In the genomic region with DNA sequence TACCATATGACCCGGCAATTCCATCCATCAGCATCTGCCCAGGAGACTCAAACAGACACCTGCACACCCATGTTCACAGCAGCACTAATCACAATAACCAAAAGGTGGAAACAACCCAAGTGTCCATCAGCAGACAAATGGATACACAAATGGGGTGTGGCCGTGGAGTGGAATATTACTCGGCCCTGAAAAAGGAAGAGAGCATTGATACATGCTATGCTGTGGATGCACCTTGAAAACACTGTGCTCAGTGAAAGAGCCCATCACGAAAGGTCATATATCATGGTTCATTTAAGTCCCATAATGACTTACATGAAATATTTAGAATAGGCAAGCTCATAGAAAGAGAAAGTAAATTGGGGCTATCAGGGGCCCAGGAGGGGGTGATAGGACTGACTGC, we compare ENCODE assay signal across 21 cellular contexts. TPM values are rescaled to one million over a fixed set of nuclear protein-coding genes. Genes with fewer than 3 reads are reported as not detected.
DNase-seq lines count a peak whose midpoint lies in the region; ATAC-seq, FAIRE-seq and TF ChIP-seq lines count a peak whose summit lies in the region.
"Had no signal": no experiment of that assay in that cellular context is flagged by ENCODE, and none has a peak within 500 bp of the region (broad histone marks: within the 10 kb centered on the region; RNA-seq: fewer than 3 reads in every experiment).

No MANE protein-coding gene starts in this region.

- TF ChIP-seq EP300 in esophagus muscularis mucosa (IDR thresholded peaks at IDR 0.05): no peak

- H3K4me1 ChIP-seq in heart right ventricle: peaks cover 14 to 44% (median 42%) of the 10 kb centered on the region in 9 donors
- peaks cover 38 to 50% (median 46%) of the 10 kb centered on the region in 4 donors for H3K4me1 ChIP-seq in esophagus muscularis mucosa
- H3K4me1 ChIP-seq in prostate gland (replicated peaks): peaks cover 5% of the 10 kb centered on the region
- peaks cover 20% of the 10 kb centered on the region for H3K4me1 ChIP-seq in upper lobe of right lung

- H3K27ac ChIP-seq in heart right ventricle (peak overlapping the region in 9 of 10 donors; percentile 45 to 84 (median 66)), esophagus muscularis mucosa (replicated peaks in 1 of 4) (peak overlapping the region; percentile 77 to 84 (median 82)), prostate gland (peak overlapping the region; percentile 38 to 60), upper lobe of right lung (peak overlapping the region; percentile 49)

- ATAC-seq in heart right ventricle (no peak), left cardiac atrium (no peak), upper lobe of right lung (no peak)
- ATAC-seq: activated T-cell treated with anti-CD3 and anti-CD28 coated beads, Interleukin-2, amount 50 U/mL, for 72 hours; GM23338 had no signal

- H3K9me3 ChIP-seq in heart right ventricle (peaks cover 0 to 4% (median 0%) of the 10 kb centered on the region in 11 donors), esophagus muscularis mucosa (no peaks in the 10 kb centered on the region), prostate gland (no peaks in the 10 kb centered on the region), upper lobe of right lung (no peaks in the 10 kb centered on the region)

- H3K36me3 ChIP-seq in heart right ventricle (no peaks in the 10 kb centered on the region), esophagus muscularis mucosa (no peaks in the 10 kb centered on the region), prostate gland (no peaks in the 10 kb centered on the region), upper lobe of right lung (no peaks in the 10 kb centered on the region)

- no peak for FAIRE-seq in GM19239 (lab: Jason Lieb, UNC)

- TF ChIP-seq CTCF in heart right ventricle (IDR thresholded peaks at IDR 0.05): no peak
- no peak for TF ChIP-seq CTCF in esophagus muscularis mucosa (IDR thresholded peaks at IDR 0.05)
- no peak for TF ChIP-seq CTCF in prostate gland (IDR thresholded peaks at IDR 0.05)
- no peak for TF ChIP-seq CTCF in upper lobe of right lung (IDR thresholded peaks at IDR 0.05)

- intact Hi-C loops in heart right ventricle (cut with DNase I): loop anchor here in 4 of 10 donors (5.0 to 10.0 kb wide), 5 partner anchors 58 to 334 kb away; a partner anchor contains a TSS
- intact Hi-C loops in left cardiac atrium (cut with DNase I): loop anchor here in 1 of 2 donors (5.0 kb wide), 2 partner anchors 58 to 147 kb away; a partner anchor contains a TSS
- intact Hi-C loops in esophagus muscularis mucosa (cut with DNase I): loop anchor here (10.0 kb wide), 1 partner anchor 106 kb away; no protein-coding TSS in a partner anchor
- intact Hi-C loops in prostate gland (cut with DNase I): no loop called here
- intact Hi-C loops in upper lobe of right lung (cut with DNase I): no loop called here

- no peaks in the 10 kb centered on the region for H3K27me3 ChIP-seq in heart right ventricle
- no peaks in the 10 kb centered on the region for H3K27me3 ChIP-seq in esophagus muscularis mucosa
- H3K27me3 ChIP-seq in prostate gland (replicated peaks; ENCODE audit: insufficient read depth): no peaks in the 10 kb centered on the region
- H3K27me3 ChIP-seq in upper lobe of right lung: no peaks in the 10 kb centered on the region

- WGBS in heart right ventricle, 2 donors: 81 to 92% methylated on average over 4 of the region's 4 CpGs
- WGBS in esophagus muscularis mucosa: 94% methylated on average over 4 of the region's 4 CpGs
- WGBS in prostate gland: 90% methylated on average over 4 of the region's 4 CpGs

- TF ChIP-seq POLR2A in esophagus muscularis mucosa (IDR thresholded peaks at IDR 0.05; ENCODE audit: low read depth) (no peak), prostate gland (IDR thresholded peaks at IDR 0.05) (no peak)

- DNase-seq in heart right ventricle: no peak
- DNase-seq in left cardiac atrium: no peak
- no peak for DNase-seq in esophagus muscularis mucosa (ENCODE audit: extremely low spot score)
- no peak for DNase-seq in prostate gland (ENCODE audit: low spot score)
- no peak for DNase-seq in upper lobe of right lung
- DNase-seq in anterior cingulate cortex (lab: John Stamatoyannopoulos, UW): no peak
- no peak for DNase-seq in activated CD8-positive, alpha-beta memory T cell treated with anti-CD3 and anti-CD28 coated beads, Interleukin-2, amount 50 U/mL, for 48 hours
- no peak for DNase-seq in GM19239 (ENCODE audit: insufficient read length, low spot score)
- DNase-seq: activated T-cell treated with anti-CD3 and anti-CD28 coated beads, Interleukin-2, amount 50 U/mL, for 72 hours; C1 segment of cervical spinal cord; Calu3; cerebellar nuclear complex; effector CD8-positive, alpha-beta T cell; NCI-H1048; NCI-H1930; NCI-H2227 treated with DMSO at 0.1 percent for 48 hours; NCI-H774; Right ventricle myocardium superior; stimulated activated CD4-positive, alpha-beta T cell treated with anti-CD3 and anti-CD28 coated beads, Interleukin-4, amount 100 ng/mL, for 24 hours; stimulated activated naive CD4-positive, alpha-beta T cell treated with Interleukin-2 at 50 U/mL for 16 hours had no signal

- H3K4me3 ChIP-seq in heart right ventricle (no peak overlapping the region), esophagus muscularis mucosa (no peak overlapping the region), prostate gland (no peak overlapping the region), upper lobe of right lung (no peak overlapping the region)
- H3K4me3 ChIP-seq: GM23338 had no signal

RNA-seq across cellular contexts. Expression of a gene that starts 57.5 kb away (rescaled TPM):
- total RNA-seq in heart right ventricle (10 to 100 TPM; 18.0 to 30.0 (median 25.3) TPM), left cardiac atrium (10 to 100 TPM; 14.9 to 15.0 TPM), esophagus muscularis mucosa (10 to 100 TPM; 21.2 to 32.7 (median 29.4) TPM), prostate gland (10 to 100 TPM; 30.8 to 52.0 TPM), upper lobe of right lung (15.8 TPM)
- 10 to 100 TPM; 10.4 to 12.8 TPM for polyA plus RNA-seq in heart right ventricle

RNA-seq across cellular contexts. Expression of a gene that starts 58.1 kb away (rescaled TPM):
- 10 to 100 TPM; 14.5 to 24.5 (median 21.2) TPM for total RNA-seq in heart right ventricle
- 10 to 100 TPM in 1 of 2 donors, 1 to 10 TPM in 1; 5.0 to 15.7 TPM for polyA plus RNA-seq in heart right ventricle
- 10 to 100 TPM; 15.8 to 19.8 TPM for total RNA-seq in left cardiac atrium
- total RNA-seq in esophagus muscularis mucosa: 10 to 100 TPM; 15.4 to 46.9 (median 31.4) TPM
- total RNA-seq in prostate gland: 10 to 100 TPM; 20.2 to 44.8 TPM
- total RNA-seq in upper lobe of right lung: 25.7 TPM
